Comparison of ENCODE assay signal across 8 cellular contexts in the genomic region with DNA sequence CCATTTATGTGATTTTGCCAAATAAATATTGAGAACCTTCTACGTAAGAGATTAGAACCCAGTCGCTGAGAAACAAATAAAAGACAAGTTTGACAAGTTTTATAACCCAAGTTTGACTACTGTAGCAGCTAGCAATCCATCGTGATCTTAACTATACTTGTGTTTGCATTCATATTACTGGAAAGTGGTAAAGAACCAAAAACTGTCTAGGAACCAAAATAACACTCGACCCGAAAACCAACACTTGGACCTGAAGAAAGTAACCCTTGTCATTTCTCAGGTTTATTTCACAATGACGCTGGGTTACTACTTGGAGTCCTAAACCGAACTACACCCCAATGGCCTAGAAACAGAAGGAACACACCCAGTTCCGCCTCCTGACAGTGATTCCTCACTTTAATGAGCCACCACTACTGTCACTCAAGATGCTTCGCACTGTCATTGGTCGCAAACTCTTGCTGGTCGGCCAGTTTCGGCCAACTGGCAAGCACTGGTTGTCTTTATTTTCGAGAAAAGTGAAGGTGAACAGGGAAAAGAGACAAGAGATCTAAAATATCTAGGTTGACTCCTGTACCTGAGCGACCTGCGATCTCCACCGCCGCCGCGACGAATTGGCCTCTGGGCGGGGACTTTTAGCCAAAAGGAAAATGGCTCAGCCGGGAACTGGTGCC. TPM values are rescaled to one million over a fixed set of nuclear protein-coding genes. Genes with fewer than 3 reads are reported as not detected.
DNase-seq lines count a peak whose midpoint lies in the region; ATAC-seq and TF ChIP-seq lines count a peak whose summit lies in the region.

No MANE protein-coding gene starts in this region.

- under 1% methylated on average over 22 of the region's 22 CpGs for WGBS in suprapubic skin

- no peaks in the 10 kb centered on the region for H3K9me3 Mint-ChIP-seq in activated naive CD8-positive, alpha-beta T cell (ENCODE audit: low read depth)

- H3K27me3 ChIP-seq in GM06990 (replicated peaks; ENCODE audit: control insufficient read depth, insufficient read depth, low read length) (no peaks in the 10 kb centered on the region), suprapubic skin (no peaks in the 10 kb centered on the region)

- TF ChIP-seq EP300 in suprapubic skin (IDR thresholded peaks at IDR 0.05) = no peak

- H3K36me3 ChIP-seq in GM06990 (ENCODE audit: control insufficient read depth, insufficient read depth, low read length) = no peaks in the 10 kb centered on the region
- H3K36me3 ChIP-seq in suprapubic skin = no peaks in the 10 kb centered on the region

- DNase-seq in GM06990 (ENCODE audit: extremely low read depth, insufficient read length) (peak; percentile 73), NCI-H1092 treated with DMSO at 0.1 percent for 48 hours (lab: John Stamatoyannopoulos, UW) (peak; percentile 91), SKM-1 (lab: John Stamatoyannopoulos, UW; ENCODE audit: unreplicated experiment) (peak; percentile 94), glomerular endothelial cell (ENCODE audit: extremely low read depth, low read depth, low spot score) (peak; percentile 88), nucleus accumbens (lab: John Stamatoyannopoulos, UW) (peak in 55 of 56 donors; percentile 31 to 95 (median 84)), suprapubic skin (ENCODE audit: low spot score in 2 of 2) (peak; percentile 87)

- peaks cover 71% of the 10 kb centered on the region for H3K4me1 Mint-ChIP-seq in activated naive CD8-positive, alpha-beta T cell (ENCODE audit: low read depth)

- peak overlapping the region; percentile 100 for H3K4me3 Mint-ChIP-seq in activated naive CD8-positive, alpha-beta T cell

- H3K36me3 Mint-ChIP-seq in activated naive CD8-positive, alpha-beta T cell = peaks cover 8% of the 10 kb centered on the region

- ATAC-seq in HG02642 (IDR thresholded peaks at IDR 0.05; ENCODE audit: poor library complexity, unreplicated experiment) = peak; percentile 98

- no peak for TF ChIP-seq CTCF in GM06990 (IDR thresholded peaks at IDR 0.05; ENCODE audit: insufficient read depth, low read length, poor library complexity, severe bottlenecking)
- TF ChIP-seq CTCF in suprapubic skin (IDR thresholded peaks at IDR 0.05) = no peak

- H3K27ac Mint-ChIP-seq in activated naive CD8-positive, alpha-beta T cell = peak overlapping the region; percentile 100

- H3K9me3 ChIP-seq in suprapubic skin = no peaks in the 10 kb centered on the region

- no peaks in the 10 kb centered on the region for H3K27me3 Mint-ChIP-seq in activated naive CD8-positive, alpha-beta T cell

- peak overlapping the region; percentile 100 for H3K27ac ChIP-seq in suprapubic skin

- H3K4me1 ChIP-seq in suprapubic skin = peaks cover 38% of the 10 kb centered on the region

- no peak for TF ChIP-seq POLR2A in suprapubic skin (IDR thresholded peaks at IDR 0.05)

- H3K4me3 ChIP-seq in GM06990 (replicated peaks; ENCODE audit: low read depth, low read length) (peak overlapping the region; percentile 87), suprapubic skin (peak overlapping the region; percentile 82)

RNA-seq across cellular contexts. Expression of a gene that starts 0.5 kb away (rescaled TPM):
- total RNA-seq in glomerular endothelial cell (13.4 and 25.7 TPM in 2 replicates), suprapubic skin (10 to 100 TPM; 28.6 to 40.8 (median 38.6) TPM)

RNA-seq across cellular contexts. Expression of a gene that starts 0.7 kb away (rescaled TPM):
- total RNA-seq in glomerular endothelial cell (6.0 and 9.0 TPM in 2 replicates), suprapubic skin (10 to 100 TPM in 3 of 4 donors, 1 to 10 TPM in 1; 9.5 to 23.0 (median 11.3) TPM)

Comparison
In these comparisons a context has a peak if more than half of its experiments do, and no peak if none do; other contexts are left out.
1. Peak in every context shown above with its lines: DNase-seq, ATAC-seq, H3K4me3 ChIP-seq and H3K27ac ChIP-seq.